ENCODE assay signal across 16 cellular contexts in genomic region chr2:40534528-40534927, GRCh38.
"Had no signal": no experiment of that assay in that cellular context is flagged by ENCODE, and none has a peak within 500 bp of the region (broad histone marks: within the 10 kb centered on the region; RNA-seq: fewer than 3 reads in every experiment).

No MANE protein-coding gene starts in this region.

- H3K4me3 ChIP-seq: ascending aorta, gastroesophageal sphincter had no signal

- H3K9me3 ChIP-seq: ascending aorta, gastroesophageal sphincter had no signal

- H3K27me3 Mint-ChIP-seq: activated naive CD8-positive, alpha-beta T cell treated with anti-CD3 and anti-CD28 coated beads, Interleukin-2, amount 50 U/mL, for 24 hours had no signal

- H3K36me3 ChIP-seq: ascending aorta, gastroesophageal sphincter had no signal

- H3K27ac Mint-ChIP-seq: activated naive CD4-positive, alpha-beta T cell treated with anti-CD3 and anti-CD28 coated beads for 36 hours; activated naive CD8-positive, alpha-beta T cell treated with anti-CD3 and anti-CD28 coated beads, Interleukin-2, amount 50 U/mL, for 24 hours; activated T-helper 2 cell treated with anti-CD3 and anti-CD28 coated beads, Interferon-gamma antibody, Interleukin-2, Interleukin-4, amounts not matched to agents 10 μg/mL and 5 μg/mL and 100 μg/mL, durations not matched to agents 14 hours and 24 hours and 36 hours; natural killer cell had no signal

- H3K36me3 Mint-ChIP-seq: natural killer cell had no signal

- H3K4me3 Mint-ChIP-seq: activated naive CD4-positive, alpha-beta T cell treated with anti-CD3 and anti-CD28 coated beads for 36 hours; activated naive CD8-positive, alpha-beta T cell treated with anti-CD3 and anti-CD28 coated beads, Interleukin-2, amount 50 U/mL, for 24 hours; natural killer cell had no signal

- DNase-seq: activated CD4-positive, CD25-positive, alpha-beta regulatory T cell; activated naive CD4-positive, alpha-beta T cell treated with anti-CD3 and anti-CD28 coated beads for 36 hours; activated naive CD8-positive, alpha-beta T cell treated with anti-CD3 and anti-CD28 coated beads, Interleukin-2, amount 50 U/mL, for 24 hours; activated T-cell treated with anti-CD3 and anti-CD28 coated beads for 4 hours; islet precursor cell; natural killer cell; nucleus accumbens; posterior cingulate gyrus; right cardiac atrium; small intestine; stimulated activated naive CD8-positive, alpha-beta T cell treated with anti-CD3 and anti-CD28 coated beads, Interleukin-15, Interleukin-2, amounts not matched to agents 100 U/mL and 50 U/mL, for 24 hours; trophoblast cell had no signal

- H3K27ac ChIP-seq: ascending aorta, gastroesophageal sphincter had no signal

- H3K27me3 ChIP-seq: ascending aorta, gastroesophageal sphincter had no signal

- H3K4me1 Mint-ChIP-seq: activated naive CD8-positive, alpha-beta T cell treated with anti-CD3 and anti-CD28 coated beads, Interleukin-2, amount 50 U/mL, for 24 hours; natural killer cell had no signal

- ATAC-seq: activated naive CD8-positive, alpha-beta T cell treated with anti-CD3 and anti-CD28 coated beads, Interleukin-2, amount 50 U/mL, for 24 hours; gastroesophageal sphincter; left lobe of liver; natural killer cell; right cardiac atrium; stimulated activated naive CD8-positive, alpha-beta T cell treated with anti-CD3 and anti-CD28 coated beads, Interleukin-15, Interleukin-2, amounts not matched to agents 100 U/mL and 50 U/mL, for 24 hours had no signal

- H3K9me3 Mint-ChIP-seq: activated naive CD8-positive, alpha-beta T cell treated with anti-CD3 and anti-CD28 coated beads, Interleukin-2, amount 50 U/mL, for 24 hours; activated T-helper 2 cell treated with anti-CD3 and anti-CD28 coated beads, Interferon-gamma antibody, Interleukin-2, Interleukin-4, amounts not matched to agents 10 μg/mL and 5 μg/mL and 100 μg/mL, durations not matched to agents 14 hours and 24 hours and 36 hours had no signal

- H3K4me1 ChIP-seq: ascending aorta, gastroesophageal sphincter had no signal
